ENCODE assay signal across 8 cellular contexts in the genomic region with DNA sequence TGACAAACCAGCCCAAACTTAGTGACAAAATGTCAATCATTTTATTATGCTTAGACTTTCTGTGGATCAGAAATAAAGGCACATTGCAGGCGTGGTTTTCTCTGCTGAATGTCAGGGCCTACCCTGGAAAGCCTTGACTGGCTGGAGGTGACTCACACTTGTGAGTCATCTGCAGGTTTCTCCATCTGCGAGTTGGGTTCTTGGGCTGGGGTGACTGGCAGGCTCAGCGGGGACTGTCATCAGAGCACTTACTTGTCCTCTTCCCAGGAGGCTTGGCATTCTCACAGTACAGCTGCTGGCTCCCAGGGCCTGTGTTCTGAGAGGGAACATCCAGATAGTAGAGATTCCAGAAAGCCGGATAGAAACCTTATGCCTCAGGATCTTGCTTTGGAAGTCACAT.
DNase-seq lines count a peak whose midpoint lies in the region; ATAC-seq and TF ChIP-seq lines count a peak whose summit lies in the region.

No MANE protein-coding gene starts in this region.

- no peak overlapping the region for H3K4me3 ChIP-seq in AG10803 (ENCODE audit: low read length)
- H3K4me3 ChIP-seq in HUES48 (ENCODE audit: low read depth, low read length): no peak overlapping the region
- no peak overlapping the region for H3K4me3 ChIP-seq in mesenchymal stem cell (ENCODE audit: insufficient read depth in 1 of 2, low read depth in 1 of 2, low read length in 2 of 2)

- H3K4me2 ChIP-seq in mesenchymal stem cell (ENCODE audit: low read length, poor library complexity, severe bottlenecking): no peak overlapping the region

- no peak overlapping the region for H3K4ac ChIP-seq in mesenchymal stem cell (ENCODE audit: low read depth in 1 of 2, low read length in 2 of 2)

- 21% methylated on average over 4 of the region's 4 CpGs for WGBS in mesenchymal stem cell

- no peaks in the 10 kb centered on the region for H3K36me3 ChIP-seq in HUES48 (ENCODE audit: control insufficient read depth, insufficient read depth, low read length)
- no peaks in the 10 kb centered on the region for H3K36me3 ChIP-seq in mesenchymal stem cell (ENCODE audit: control insufficient read depth in 1 of 2, insufficient read depth in 2 of 2, low read depth in 1 of 2, low read length in 2 of 2)

- H2BK15ac ChIP-seq in mesenchymal stem cell (ENCODE audit: low read depth, poor library complexity, severe bottlenecking): no peak overlapping the region

- no peak overlapping the region for H2BK120ac ChIP-seq in mesenchymal stem cell (ENCODE audit: low read depth, low read length)

- no peak overlapping the region for H3K4me3 Mint-ChIP-seq in activated naive CD8-positive, alpha-beta T cell treated with anti-CD3 and anti-CD28 coated beads for 36 hours
- no peak overlapping the region for H3K4me3 Mint-ChIP-seq in nephron progenitor cell

- peak; percentile 61 for DNase-seq in AG10803 (ENCODE audit: low read depth)
- DNase-seq in activated naive CD8-positive, alpha-beta T cell treated with anti-CD3 and anti-CD28 coated beads for 36 hours: peak; percentile 55
- peak; percentile 85 for DNase-seq in mesenchymal stem cell
- no peak for DNase-seq in nephron progenitor cell
- DNase-seq in omental fat pad (ENCODE audit: low spot score): no peak

- H3K14ac ChIP-seq in mesenchymal stem cell (ENCODE audit: low read length in 2 of 2): no peak overlapping the region

- H3K9ac ChIP-seq in HUES48 (ENCODE audit: low read depth, low read length): no peak overlapping the region
- H3K9ac ChIP-seq in mesenchymal stem cell (ENCODE audit: low read length): no peak overlapping the region

- H3K36me3 Mint-ChIP-seq in activated naive CD8-positive, alpha-beta T cell treated with anti-CD3 and anti-CD28 coated beads for 36 hours: no peaks in the 10 kb centered on the region
- no peaks in the 10 kb centered on the region for H3K36me3 Mint-ChIP-seq in nephron progenitor cell (ENCODE audit: low read depth)

- TF ChIP-seq CTCF in AG10803 (conservative IDR thresholded peaks at IDR 0.05; ENCODE audit: low read length): no peak
- TF ChIP-seq CTCF in nephron progenitor cell (IDR thresholded peaks at IDR 0.05): no peak
- TF ChIP-seq CTCF in omental fat pad (IDR thresholded peaks at IDR 0.05): no peak

- H3K27me3 ChIP-seq in HUES48 (ENCODE audit: control insufficient read depth, insufficient read depth, low read length) (no peaks in the 10 kb centered on the region), mesenchymal stem cell (ENCODE audit: control insufficient read depth in 1 of 2, insufficient read depth in 1 of 2, low read length in 2 of 2) (no peaks in the 10 kb centered on the region)

- no peak overlapping the region for H2BK5ac ChIP-seq in mesenchymal stem cell (ENCODE audit: low read depth, low read length, poor library complexity, severe bottlenecking)

- no peaks in the 10 kb centered on the region for H3K9me3 Mint-ChIP-seq in activated naive CD8-positive, alpha-beta T cell treated with anti-CD3 and anti-CD28 coated beads for 36 hours
- no peaks in the 10 kb centered on the region for H3K9me3 Mint-ChIP-seq in nephron progenitor cell

- no peak overlapping the region for H3K23ac ChIP-seq in mesenchymal stem cell (ENCODE audit: low read length in 2 of 2)

- H3K4me1 ChIP-seq in HUES48 (ENCODE audit: control insufficient read depth, insufficient read depth, low read length) (peaks cover 12% of the 10 kb centered on the region; the same call in 1 of the 2 replicates), mesenchymal stem cell (ENCODE audit: control insufficient read depth, insufficient read depth, low read depth, low read length) (peaks cover 3% of the 10 kb centered on the region)

- no peaks in the 10 kb centered on the region for H3K9me3 ChIP-seq in HUES48 (ENCODE audit: control insufficient read depth, insufficient read depth, low read length)
- no peaks in the 10 kb centered on the region for H3K9me3 ChIP-seq in mesenchymal stem cell (ENCODE audit: control insufficient read depth, low read length)

- no peak overlapping the region for H4K8ac ChIP-seq in mesenchymal stem cell (ENCODE audit: low read length)

- H3K27ac ChIP-seq in HUES48 (ENCODE audit: low read depth, low read length) (peak overlapping the region; percentile 49), mesenchymal stem cell (ENCODE audit: low read length, poor library complexity, severe bottlenecking) (peak overlapping the region; percentile 15)

- peak overlapping the region in 1 of 2 experiments; percentile 8 for H3K18ac ChIP-seq in mesenchymal stem cell (ENCODE audit: low read depth in 1 of 2, low read length in 2 of 2)

- peaks cover 8% of the 10 kb centered on the region for H3K4me1 Mint-ChIP-seq in activated naive CD8-positive, alpha-beta T cell treated with anti-CD3 and anti-CD28 coated beads for 36 hours
- no peaks in the 10 kb centered on the region for H3K4me1 Mint-ChIP-seq in nephron progenitor cell

- H3K79me1 ChIP-seq in mesenchymal stem cell (replicated peaks; ENCODE audit: low read length, poor library complexity, severe bottlenecking): no peaks in the 10 kb centered on the region

- no peak overlapping the region for H2AK5ac ChIP-seq in mesenchymal stem cell (ENCODE audit: low read length, severe bottlenecking)

- no peak overlapping the region for H4K91ac ChIP-seq in mesenchymal stem cell (ENCODE audit: low read length)

- H3K27ac Mint-ChIP-seq in activated naive CD8-positive, alpha-beta T cell treated with anti-CD3 and anti-CD28 coated beads for 36 hours: no peak overlapping the region
- H3K27ac Mint-ChIP-seq in nephron progenitor cell: no peak overlapping the region

- no peak overlapping the region for H2BK12ac ChIP-seq in mesenchymal stem cell (ENCODE audit: low read length in 2 of 2)

- no peaks in the 10 kb centered on the region for H3K27me3 Mint-ChIP-seq in activated naive CD8-positive, alpha-beta T cell treated with anti-CD3 and anti-CD28 coated beads for 36 hours
- H3K27me3 Mint-ChIP-seq in nephron progenitor cell (ENCODE audit: low read depth, poor library complexity): peaks cover 2% of the 10 kb centered on the region

- no peak overlapping the region for H2AFZ ChIP-seq in mesenchymal stem cell (ENCODE audit: low read depth, low read length)

- ATAC-seq in HG03108 (IDR thresholded peaks at IDR 0.05; ENCODE audit: unreplicated experiment): no peak
- no peak for ATAC-seq in GM18909 (IDR thresholded peaks at IDR 0.05; ENCODE audit: poor library complexity, unreplicated experiment)
- ATAC-seq in omental fat pad (ENCODE audit: low FRiP score): no peak

Comparison
In these comparisons a context has a peak if more than half of its experiments do, and no peak if none do; other contexts are left out.
1. DNase-seq: peak in AG10803 (single experiment), activated naive CD8-positive, alpha-beta T cell treated with anti-CD3 and anti-CD28 coated beads for 36 hours (single experiment) and mesenchymal stem cell (single experiment); none in nephron progenitor cell (single experiment) and omental fat pad (single experiment).